ENCODE assay signal across 17 cellular contexts in genomic region chr4:101411926-101412325, GRCh38.
DNase-seq lines count a peak whose midpoint lies in the region; ATAC-seq and TF ChIP-seq lines count a peak whose summit lies in the region.
"Had no signal": no experiment of that assay in that cellular context is flagged by ENCODE, and none has a peak within 500 bp of the region (broad histone marks: within the 10 kb centered on the region; RNA-seq: fewer than 3 reads in every experiment).

No MANE protein-coding gene starts in this region.

- DNase-seq in Caco-2 (no peak), HT-29 (ENCODE audit: low spot score) (peak; percentile 7), RWPE1 (ENCODE audit: low spot score) (peak; percentile 7), transverse colon (no peak), DMS79 (lab: John Stamatoyannopoulos, UW) (no peak)
- no peak for DNase-seq in stimulated activated effector memory CD8-positive, alpha-beta T cell treated with anti-CD3 and anti-CD28 coated beads, Interleukin-12 subunit alpha, Interleukin-12 subunit beta, amount 100 ng/mL, for 72 hours (ENCODE audit: low spot score in 2 of 2)
- DNase-seq: BE2C; CD4-positive, alpha-beta memory T cell; COR-L47; DMS79 treated with DMSO at 0.1 percent for 48 hours; EL; HFFc6; KG1 had no signal

- POLR2A ChIA-PET in Caco-2 (lab: Charles Lee): no interaction called here
- POLR2A ChIA-PET in RWPE1 (lab: Yijun Ruan, JAX; ENCODE audit: low non-redundant PET): no interaction called here

- no peaks in the 10 kb centered on the region for H3K4me1 Mint-ChIP-seq in Caco-2 (ENCODE audit: low read depth, unreplicated experiment)
- H3K4me1 Mint-ChIP-seq in stimulated activated effector memory CD8-positive, alpha-beta T cell treated with anti-CD3 and anti-CD28 coated beads, Interleukin-12 subunit alpha, Interleukin-12 subunit beta, amount 100 ng/mL, for 72 hours: peaks cover 25% of the 10 kb centered on the region

- in situ Hi-C loops in transverse colon (cut with MboI; ENCODE audit: low pct_ligation_motif_present in 1 of 4, low pct_unique_long_range_greater_than_20kb in 1 of 4, low sequenced_read_pairs in 3 of 4): no loop called here

- H3K9me3 Mint-ChIP-seq in Caco-2 (ENCODE audit: unreplicated experiment): peaks cover 8% of the 10 kb centered on the region
- peaks cover 2% of the 10 kb centered on the region for H3K9me3 Mint-ChIP-seq in stimulated activated effector memory CD8-positive, alpha-beta T cell treated with anti-CD3 and anti-CD28 coated beads, Interleukin-12 subunit alpha, Interleukin-12 subunit beta, amount 100 ng/mL, for 72 hours
- H3K9me3 Mint-ChIP-seq: HFFc6 had no signal

- no peak for TF ChIP-seq POLR2A in transverse colon (IDR thresholded peaks at IDR 0.05)

- H3K4me3 Mint-ChIP-seq in Caco-2 (ENCODE audit: unreplicated experiment): peak overlapping the region; percentile 94
- H3K4me3 Mint-ChIP-seq in stimulated activated effector memory CD8-positive, alpha-beta T cell treated with anti-CD3 and anti-CD28 coated beads, Interleukin-12 subunit alpha, Interleukin-12 subunit beta, amount 100 ng/mL, for 72 hours: peak overlapping the region; percentile 70
- H3K4me3 Mint-ChIP-seq: HFFc6 had no signal

- peaks cover 8% of the 10 kb centered on the region for H3K4me1 ChIP-seq in Caco-2
- no peaks in the 10 kb centered on the region for H3K4me1 ChIP-seq in transverse colon
- H3K4me1 ChIP-seq: BE2C, HAP-1 had no signal

- H3K36me3 ChIP-seq in Caco-2 (ENCODE audit: control insufficient read depth, insufficient read depth, low read length) (no peaks in the 10 kb centered on the region), transverse colon (no peaks in the 10 kb centered on the region)
- H3K36me3 ChIP-seq: BE2C, HAP-1 had no signal

- H3K27me3 Mint-ChIP-seq in Caco-2 (ENCODE audit: insufficient read depth, unreplicated experiment): no peaks in the 10 kb centered on the region
- H3K27me3 Mint-ChIP-seq: IgD-negative memory B cell had no signal

- no peaks in the 10 kb centered on the region for H3K36me3 Mint-ChIP-seq in Caco-2 (ENCODE audit: insufficient read depth, unreplicated experiment)
- H3K36me3 Mint-ChIP-seq in stimulated activated effector memory CD8-positive, alpha-beta T cell treated with anti-CD3 and anti-CD28 coated beads, Interleukin-12 subunit alpha, Interleukin-12 subunit beta, amount 100 ng/mL, for 72 hours: peaks cover 4% of the 10 kb centered on the region
- H3K36me3 Mint-ChIP-seq: CD4-positive, alpha-beta memory T cell; IgD-negative memory B cell had no signal

- no peak for ATAC-seq in stimulated activated effector memory CD8-positive, alpha-beta T cell treated with anti-CD3 and anti-CD28 coated beads, Interleukin-12 subunit alpha, Interleukin-12 subunit beta, amount 100 ng/mL, for 72 hours
- ATAC-seq in GM19351 (IDR thresholded peaks at IDR 0.05; ENCODE audit: unreplicated experiment): no peak

- intact Hi-C loops in Caco-2 (cut with micrococcal nuclease; ENCODE audit: unreplicated experiment) (no loop called here), transverse colon (cut with DNase I; ENCODE audit: low total_unique reads) (no loop called here)

- no peaks in the 10 kb centered on the region for H3K27me3 ChIP-seq in Caco-2 (replicated peaks; ENCODE audit: control insufficient read depth, insufficient read depth, low read length)
- H3K27me3 ChIP-seq in transverse colon: no peaks in the 10 kb centered on the region
- H3K27me3 ChIP-seq: BE2C had no signal

- TF ChIP-seq CTCF in Caco-2 (IDR thresholded peaks at IDR 0.05; ENCODE audit: insufficient read depth in 1 of 2, low read depth in 1 of 2, low read length in 1 of 2, severe bottlenecking in 1 of 2, unreplicated experiment in 1 of 2) (no peak), RWPE1 (conservative IDR thresholded peaks at IDR 0.05; ENCODE audit: low read depth) (no peak), transverse colon (IDR thresholded peaks at IDR 0.05) (no peak)

- H3K4me3 ChIP-seq in Caco-2 (ENCODE audit: low read depth, low read length) (no peak overlapping the region; the same call in 1 of the 2 replicates), transverse colon (no peak overlapping the region)
- H3K4me3 ChIP-seq: HAP-1 had no signal

- 42 to 55% methylated on average over 2 of the region's 2 CpGs for WGBS in transverse colon (ENCODE audit: low coverage in 1 of 2), 2 donors

- CTCF ChIA-PET in Caco-2 (lab: Charles Lee) (no interaction called here), RWPE1 (lab: Yijun Ruan, JAX) (interaction anchor here (0.6 kb wide), 1 partner anchor 249 kb away, joined by 6 read pairs; no protein-coding TSS in a partner anchor)

- peak overlapping the region; percentile 99 for H3K27ac Mint-ChIP-seq in Caco-2 (ENCODE audit: unreplicated experiment)
- peak overlapping the region; percentile 86 for H3K27ac Mint-ChIP-seq in stimulated activated effector memory CD8-positive, alpha-beta T cell treated with anti-CD3 and anti-CD28 coated beads, Interleukin-12 subunit alpha, Interleukin-12 subunit beta, amount 100 ng/mL, for 72 hours
- H3K27ac Mint-ChIP-seq: HFFc6, IgD-negative memory B cell had no signal

- no peak for TF ChIP-seq EP300 in transverse colon (IDR thresholded peaks at IDR 0.05; ENCODE audit: low read depth)

- no peaks in the 10 kb centered on the region for H3K9me3 ChIP-seq in Caco-2
- no peaks in the 10 kb centered on the region for H3K9me3 ChIP-seq in transverse colon
- H3K9me3 ChIP-seq: BE2C, HAP-1 had no signal

- no peak overlapping the region for H3K27ac ChIP-seq in RWPE1
- H3K27ac ChIP-seq in transverse colon: no peak overlapping the region
- H3K27ac ChIP-seq: C4-2B had no signal

- no TSS peak for BruUV-seq in Caco-2 (replicated peaks; lab: Mats Ljungman, UMichigan)

Comparison
In these comparisons a context has a peak if more than half of its experiments do, and no peak if none do; other contexts are left out.
1. DNase-seq: peak in HT-29 (single experiment) and RWPE1 (single experiment); none in Caco-2 (0 of 2), stimulated activated effector memory CD8-positive, alpha-beta T cell treated with anti-CD3 and anti-CD28 coated beads, Interleukin-12 subunit alpha, Interleukin-12 subunit beta, amount 100 ng/mL, for 72 hours (0 of 2), transverse colon (single experiment) and DMS79 (single experiment).